Comparison of ENCODE assay signal across 9 cellular contexts in the genomic region with DNA sequence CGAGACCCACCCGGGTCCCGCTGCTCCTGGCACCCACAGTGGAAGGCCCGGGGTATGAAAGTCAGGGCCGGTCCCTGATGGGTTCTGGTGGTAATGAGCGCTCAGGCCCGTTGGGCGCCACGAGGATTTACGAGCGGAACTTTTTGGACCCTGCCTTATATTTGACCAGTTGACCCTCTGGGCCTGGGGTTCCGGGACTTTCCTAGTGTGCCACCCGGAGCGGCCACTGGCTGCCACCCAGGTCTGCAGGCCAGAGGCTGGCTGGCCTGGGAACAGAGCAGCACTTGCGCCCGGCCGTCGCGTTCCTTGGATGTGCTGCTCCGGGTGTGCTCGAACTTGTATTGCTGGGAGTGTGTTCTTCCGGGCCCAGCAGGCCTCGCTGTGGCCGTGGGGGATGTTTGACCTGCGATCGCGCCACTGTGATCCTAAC. TPM values are rescaled to one million over a fixed set of nuclear protein-coding genes. Genes with fewer than 3 reads are reported as not detected.
A peak's percentile ranks its signal among the peaks of the same experiment; 100 is the strongest.
DNase-seq lines count a peak whose midpoint lies in the region; ATAC-seq, FAIRE-seq and TF ChIP-seq lines count a peak whose summit lies in the region.
"Had no signal": no experiment of that assay in that cellular context is flagged by ENCODE, and none has a peak within 500 bp of the region (broad histone marks: within the 10 kb centered on the region; RNA-seq: fewer than 3 reads in every experiment).

No MANE protein-coding gene starts in this region.

- TF ChIP-seq EP300 in GM12878 (IDR thresholded peaks at IDR 0.05; ENCODE audit: borderline replicate concordance in 1 of 2, control insufficient read depth in 1 of 2, low read depth in 2 of 2, low read length in 2 of 2) = no peak

- H2AFZ ChIP-seq in GM12878 (ENCODE audit: control insufficient read depth, low read depth, low read length) (no peak overlapping the region), Karpas-422 (ENCODE audit: low read length) (no peak overlapping the region)

- CTCF ChIA-PET in GM12878 (lab: Yijun Ruan, JAX) = no interaction called here

- no peak for TF ChIP-seq POLR2A in GM12878 (IDR thresholded peaks at IDR 0.05; ENCODE audit: low read depth, low read length)

- no peaks in the 10 kb centered on the region for H3K9me3 ChIP-seq in GM12878 (replicated peaks; ENCODE audit: control insufficient read depth, insufficient read depth, low read length)
- H3K9me3 ChIP-seq in skeletal muscle satellite cell (replicated peaks; ENCODE audit: low read length) = no peaks in the 10 kb centered on the region
- no peaks in the 10 kb centered on the region for H3K9me3 ChIP-seq in Karpas-422 (ENCODE audit: low read length)

- intact Hi-C loops in GM12878 (cut with micrococcal nuclease; ENCODE audit: unreplicated experiment) = no loop called here

- H3K27ac ChIP-seq in GM12878 (ENCODE audit: control insufficient read depth, insufficient read depth) (no peak overlapping the region), Karpas-422 (ENCODE audit: low read length) (no peak overlapping the region)

- POLR2A ChIA-PET in GM12878 (lab: Charles Lee) = no interaction called here

- RAD21 ChIA-PET in GM12878 (lab: Charles Lee; ENCODE audit: unreplicated experiment) = no interaction called here

- ATAC-seq in GM12878 (peak; percentile 33), GM18502 (IDR thresholded peaks at IDR 0.05; ENCODE audit: poor library complexity, unreplicated experiment) (no peak)

- SMC1A ChIA-PET in GM12878 (lab: Charles Lee; ENCODE audit: uncharacterized antibody, unreplicated experiment) = no interaction called here

- no TSS peak for BruUV-seq in GM12878 (replicated peaks; lab: Mats Ljungman, UMichigan)

- H3K36me3 ChIP-seq in GM12878 (ENCODE audit: control insufficient read depth in 2 of 2, insufficient read depth in 2 of 2, low read length in 1 of 2) (no peaks in the 10 kb centered on the region), skeletal muscle satellite cell (ENCODE audit: insufficient read depth, low read length) (no peaks in the 10 kb centered on the region), Karpas-422 (ENCODE audit: insufficient read depth, low read length) (no peaks in the 10 kb centered on the region)

- no peak for TF ChIP-seq RAD21 in GM12878 (IDR thresholded peaks at IDR 0.05; ENCODE audit: insufficient read depth, low read depth, low read length)

- no peaks in the 10 kb centered on the region for H3K9me2 ChIP-seq in Karpas-422 (replicated peaks; ENCODE audit: insufficient read depth, low read length)

- 23% methylated on average over 27 of the region's 27 CpGs for WGBS in GM12878 (ENCODE audit: insufficient coverage, insufficient replicate concordance, low lambda C conversion rate, missing lambda C conversion rate)

- FAIRE-seq in GM12878 (lab: Jason Lieb, UNC) = no peak

- in situ Hi-C loops in GM12878 (cut with MboI) = no loop called here

- H3K27me3 ChIP-seq in GM12878 (replicated peaks in 1 of 2; ENCODE audit: control insufficient read depth in 2 of 2, insufficient read depth in 2 of 2, low read length in 1 of 2) (peaks cover 16 to 21% of the 10 kb centered on the region in 2 experiments), skeletal muscle satellite cell (ENCODE audit: control insufficient read depth, insufficient read depth, low read length) (peaks cover 13% of the 10 kb centered on the region), Karpas-422 (ENCODE audit: low read length) (no peaks in the 10 kb centered on the region)

- H3K9ac ChIP-seq in GM12878 (ENCODE audit: control insufficient read depth, insufficient read depth, low read length) = no peak overlapping the region
- H3K9ac ChIP-seq in skeletal muscle satellite cell (ENCODE audit: low read depth, low read length) = peak overlapping the region; percentile 55
- no peak overlapping the region for H3K9ac ChIP-seq in Karpas-422 (ENCODE audit: low read length)

- H3K79me2 ChIP-seq in GM12878 (ENCODE audit: control insufficient read depth, insufficient read depth, low read length) (no peaks in the 10 kb centered on the region), Karpas-422 (ENCODE audit: low read length) (no peaks in the 10 kb centered on the region)

- no peaks in the 10 kb centered on the region for H3K4me1 ChIP-seq in GM12878 (ENCODE audit: control insufficient read depth, insufficient read depth, low read length)
- peaks cover 26% of the 10 kb centered on the region for H3K4me1 ChIP-seq in skeletal muscle satellite cell (ENCODE audit: control insufficient read depth, insufficient read depth, low read length)
- H3K4me1 ChIP-seq in Karpas-422 (ENCODE audit: low read length) = no peaks in the 10 kb centered on the region

- H4K20me1 ChIP-seq in GM12878 (ENCODE audit: control insufficient read depth, insufficient read depth) = no peaks in the 10 kb centered on the region
- no peaks in the 10 kb centered on the region for H4K20me1 ChIP-seq in Karpas-422 (ENCODE audit: insufficient read depth, low read depth, low read length)

- H3K4me2 ChIP-seq in GM12878 (ENCODE audit: control insufficient read depth, insufficient read depth) = no peak overlapping the region
- peak overlapping the region; percentile 89 for H3K4me2 ChIP-seq in skeletal muscle satellite cell (ENCODE audit: low read length)
- no peak overlapping the region for H3K4me2 ChIP-seq in Karpas-422 (ENCODE audit: low read depth, low read length, poor library complexity, severe bottlenecking)

- TF ChIP-seq CTCF in GM12878 (IDR thresholded peaks at IDR 0.05 in 2 of 3, conservative IDR thresholded peaks at IDR 0.05 in 1 of 3; ENCODE audit: control insufficient read depth in 2 of 3, extremely low read depth in 1 of 3, insufficient read depth in 1 of 3, low read depth in 3 of 3, low read length in 3 of 3) = no peak

- H3K4me3 ChIP-seq in GM12878 = no peak overlapping the region
- peak overlapping the region; percentile 72 for H3K4me3 ChIP-seq in skeletal muscle satellite cell (ENCODE audit: low read length)
- H3K4me3 ChIP-seq in Karpas-422 (ENCODE audit: low read length) = no peak overlapping the region

- DNase-seq in HT-29 (ENCODE audit: low spot score) = peak; percentile 49
- no peak for DNase-seq in GM12878 (ENCODE audit: low read depth, low spot score)
- DNase-seq in iPS-NIHi11 (ENCODE audit: low spot score) = peak; percentile 18
- DNase-seq in Karpas-422 = no peak
- DNase-seq in kidney glomerular epithelial cell (lab: John Stamatoyannopoulos, UW) = no peak
- no peak for DNase-seq in SIG-M5 (lab: John Stamatoyannopoulos, UW)

RNA-seq across cellular contexts. Expression of a gene that starts 1.0 kb away (rescaled TPM):
- total RNA-seq in HT-29 (2014; rRNA removed; shearing (Covaris generic)) = 52.8 and 61.7 TPM in 2 replicates
- 0.67 and 1.1 TPM in 2 replicates for total RNA-seq in GM12878 (2013; cell fraction: nucleolus; rRNA removed)
- total RNA-seq in GM12878 (2014; rRNA removed) (0.38 TPM in 1 of 2 replicates, not detected in the other), GM12878 (2014; rRNA removed; fragmentation: Illumina TruSeq; extraction: Trizol) (not detected in 2 replicates), GM12878 (2021) (0.10 and 0.16 TPM in 2 replicates)
- not detected for polyA plus RNA-seq in GM12878 (2011; ENCODE audit: low read depth)
- polyA plus RNA-seq in GM12878 (2011; rRNA removed) (0.03 and 0.04 TPM in 2 replicates), GM12878 (2014; fragmentation: Illumina TruSeq; extraction: Trizol) (not detected in 2 replicates), GM12878 (2014; fragmentation: Nextera tagmentation; extraction: Ambion mirVana) (not detected), GM12878 (2014; rRNA removed) (0.05 TPM in 1 of 2 replicates, not detected in the other), GM12878 (2016; fragmentation: Nextera tagmentation; extraction: Ambion mirVana) (not detected)
- polyA plus RNA-seq in GM12878 (2011; cell fraction: cytosol; rRNA removed) = 0.02 and 0.04 TPM in 2 replicates
- polyA plus RNA-seq in GM12878 (2011; cell fraction: nucleus; rRNA removed) = not detected in 2 replicates
- polyA plus RNA-seq in GM12878 (2012) = not detected in 2 replicates
- 0.07 TPM in 1 of 2 replicates, not detected in the other for polyA minus RNA-seq in GM12878 (2011; rRNA and poly(A)+ RNA removed)
- not detected in 2 replicates for polyA minus RNA-seq in GM12878 (2011; cell fraction: cytosol; rRNA and poly(A)+ RNA removed)
- polyA minus RNA-seq in GM12878 (2011; cell fraction: nucleus; rRNA and poly(A)+ RNA removed) = not detected in 2 replicates
- total RNA-seq in skeletal muscle satellite cell (2012; rRNA removed) = 0.87 and 1.8 TPM in 2 replicates
- not detected in 2 replicates for total RNA-seq in Karpas-422 (2014; rRNA removed; shearing (Covaris generic); ENCODE audit: low replicate concordance)
- total RNA-seq: OCI-LY7 had no signal

RNA-seq across cellular contexts. Expression of a gene that starts 29.9 kb away (rescaled TPM):
- total RNA-seq in HT-29 (2014; rRNA removed; shearing (Covaris generic)) = not detected in 2 replicates
- total RNA-seq in GM12878 (2013; cell fraction: nucleolus; rRNA removed) = 4.2 and 5.4 TPM in 2 replicates
- total RNA-seq in GM12878 (2014; rRNA removed) (0.33 TPM in 1 of 2 replicates, not detected in the other), GM12878 (2014; rRNA removed; fragmentation: Illumina TruSeq; extraction: Trizol) (0.13 and 0.23 TPM in 2 replicates), GM12878 (2021) (0.44 TPM in 1 of 2 replicates, not detected in the other)
- 0.22 TPM for polyA plus RNA-seq in GM12878 (2011; ENCODE audit: low read depth)
- polyA plus RNA-seq in GM12878 (2011; rRNA removed) (0.18 and 0.40 TPM in 2 replicates), GM12878 (2014; fragmentation: Illumina TruSeq; extraction: Trizol) (0.18 TPM in 1 of 2 replicates, not detected in the other), GM12878 (2014; fragmentation: Nextera tagmentation; extraction: Ambion mirVana) (under 1 TPM; 0.42 to 0.48 TPM), GM12878 (2014; rRNA removed) (0.51 TPM in 1 of 2 replicates, not detected in the other), GM12878 (2016; fragmentation: Nextera tagmentation; extraction: Ambion mirVana) (under 1 TPM in 1 of 2 experiments, not detected in 1; 0.12 TPM)
- not detected in 2 replicates for polyA plus RNA-seq in GM12878 (2011; cell fraction: cytosol; rRNA removed)
- 0.13 TPM in 1 of 2 replicates, not detected in the other for polyA plus RNA-seq in GM12878 (2011; cell fraction: nucleus; rRNA removed)
- polyA plus RNA-seq in GM12878 (2012) = not detected in 2 replicates
- not detected in 2 replicates for polyA minus RNA-seq in GM12878 (2011; rRNA and poly(A)+ RNA removed)
- not detected in 2 replicates for polyA minus RNA-seq in GM12878 (2011; cell fraction: cytosol; rRNA and poly(A)+ RNA removed)
- not detected in 2 replicates for polyA minus RNA-seq in GM12878 (2011; cell fraction: nucleus; rRNA and poly(A)+ RNA removed)
- not detected in 2 replicates for total RNA-seq in skeletal muscle satellite cell (2012; rRNA removed)
- total RNA-seq in Karpas-422 (2014; rRNA removed; shearing (Covaris generic); ENCODE audit: low replicate concordance) = 20.4 and 22.4 TPM in 2 replicates

Comparison
In these comparisons a context has a peak if more than half of its experiments do, and no peak if none do; other contexts are left out.
1. DNase-seq: peak in HT-29 (single experiment) and iPS-NIHi11 (single experiment); none in GM12878 (single experiment), Karpas-422 (single experiment), kidney glomerular epithelial cell (single experiment) and SIG-M5 (single experiment).
2. RNA of a gene that starts 1.0 kb away (total RNA-seq): 52.8 to 61.7 TPM in HT-29; 0.10 to 1.1 TPM in GM12878 and not detected in Karpas-422; every median in the first group is over 10 times any median in the second.